Comparison of ENCODE assay signal across 8 cellular contexts in genomic region chr12:131894313-131894860, GRCh38. TPM values are rescaled to one million over a fixed set of nuclear protein-coding genes. Genes with fewer than 3 reads are reported as not detected.
DNase-seq lines count a peak whose midpoint lies in the region; ATAC-seq and TF ChIP-seq lines count a peak whose summit lies in the region.

Gene ULK1, plus strand, starts transcription at chr12:131894622. Its CDS starts 380 bp downstream, at chr12:131895002.

- H3K9me3 Mint-ChIP-seq in CD4-positive, CD25-positive, alpha-beta regulatory T cell: no peaks in the 10 kb centered on the region

- peak; percentile 86 to 91 (median 88) for DNase-seq in CD4-positive, CD25-positive, alpha-beta regulatory T cell
- DNase-seq in NCI-H748 treated with DMSO at 0.1 percent for 48 hours (lab: John Stamatoyannopoulos, UW): peak; percentile 92
- peak; percentile 89 for DNase-seq in activated CD4-positive, alpha-beta T cell treated with anti-CD3 and anti-CD28 coated beads, Interleukin-2, amount 50 U/mL, for 4 hours
- DNase-seq in dermis blood vessel endothelial cell: peak; percentile 92
- DNase-seq in right lobe of liver: peak; percentile 95 to 96 (median 95)
- peak; percentile 92 for DNase-seq in stimulated activated CD4-positive, alpha-beta T cell treated with anti-CD3 and anti-CD28 coated beads, Interleukin-4, amount 100 ng/mL, for 24 hours

- H3K4me1 Mint-ChIP-seq in CD4-positive, CD25-positive, alpha-beta regulatory T cell: peaks cover 0 to 28% (median 2%) of the 10 kb centered on the region in 4 donors

- TF ChIP-seq POLR2A in right lobe of liver (IDR thresholded peaks at IDR 0.05): peak; percentile 85

- no peaks in the 10 kb centered on the region for H3K9me3 ChIP-seq in CD4-positive, CD25-positive, alpha-beta regulatory T cell (ENCODE audit: control insufficient read depth in 2 of 2, low read length in 2 of 2)
- H3K9me3 ChIP-seq in right lobe of liver: no peaks in the 10 kb centered on the region

- H3K27ac ChIP-seq in CD4-positive, CD25-positive, alpha-beta regulatory T cell (ENCODE audit: insufficient read depth, low read length, poor library complexity, severe bottlenecking): peak within 1 kb of the TSS; percentile 61
- peak within 1 kb of the TSS; percentile 95 to 100 (median 100) for H3K27ac ChIP-seq in right lobe of liver

- no peaks in the 10 kb centered on the region for H3K27me3 ChIP-seq in CD4-positive, CD25-positive, alpha-beta regulatory T cell (ENCODE audit: control insufficient read depth, insufficient read depth, low read length)
- H3K27me3 ChIP-seq in right lobe of liver: no peaks in the 10 kb centered on the region

- H3K36me3 Mint-ChIP-seq in CD4-positive, CD25-positive, alpha-beta regulatory T cell: no peaks in the 10 kb centered on the region

- H3K4me1 ChIP-seq in CD4-positive, CD25-positive, alpha-beta regulatory T cell (ENCODE audit: control insufficient read depth, insufficient read depth, low read length, poor library complexity, severe bottlenecking): peaks cover 18% of the 10 kb centered on the region
- peaks cover 0 to 11% (median 4%) of the 10 kb centered on the region in 4 donors for H3K4me1 ChIP-seq in right lobe of liver

- no peak for TF ChIP-seq CTCF in right lobe of liver (IDR thresholded peaks at IDR 0.05)

- intact Hi-C loops in right lobe of liver (cut with DNase I): no loop called here

- no peaks in the 10 kb centered on the region for H3K27me3 Mint-ChIP-seq in CD4-positive, CD25-positive, alpha-beta regulatory T cell

- peak within 1 kb of the TSS; percentile 88 to 94 (median 93) for H3K4me3 Mint-ChIP-seq in CD4-positive, CD25-positive, alpha-beta regulatory T cell

- peak within 1 kb of the TSS; percentile 37 for H3K4me3 ChIP-seq in CD4-positive, CD25-positive, alpha-beta regulatory T cell (ENCODE audit: low read depth, low read length)
- H3K4me3 ChIP-seq in right lobe of liver: peak within 1 kb of the TSS; percentile 62 to 76 (median 67)

- ATAC-seq in CD4-positive, CD25-positive, alpha-beta regulatory T cell (ENCODE audit: low read depth in 2 of 2): peak; percentile 77 to 79
- peak; percentile 72 for ATAC-seq in GM19438 (IDR thresholded peaks at IDR 0.05; ENCODE audit: low read depth, unreplicated experiment)
- peak; percentile 75 for ATAC-seq in HG03565 (IDR thresholded peaks at IDR 0.05; ENCODE audit: unreplicated experiment)
- peak; percentile 68 to 81 (median 73) for ATAC-seq in right lobe of liver

- no peaks in the 10 kb centered on the region for H3K36me3 ChIP-seq in CD4-positive, CD25-positive, alpha-beta regulatory T cell (ENCODE audit: control insufficient read depth, insufficient read depth, low read length)
- no peaks in the 10 kb centered on the region for H3K36me3 ChIP-seq in right lobe of liver

- H3K27ac Mint-ChIP-seq in CD4-positive, CD25-positive, alpha-beta regulatory T cell: peak within 1 kb of the TSS in 2 of 3 donors; percentile 81 to 93

- WGBS in right lobe of liver (ENCODE audit: insufficient coverage, low coverage, low lambda C conversion rate, missing lambda C conversion rate): 4% methylated on average over 5 of the region's 64 CpGs

RNA-seq across cellular contexts. Expression of gene ULK1, which starts in this region (rescaled TPM):
- 90.0 TPM for total RNA-seq in CD4-positive, CD25-positive, alpha-beta regulatory T cell
- under 1 TPM; 0.20 to 0.48 (median 0.46) TPM for polyA plus RNA-seq in CD4-positive, CD25-positive, alpha-beta regulatory T cell
- total RNA-seq in dermis blood vessel endothelial cell (13.8 and 23.5 TPM in 2 replicates), right lobe of liver (10 to 100 TPM; 14.5 to 39.0 (median 20.5) TPM)

Comparison
In these comparisons a context has a peak if more than half of its experiments do, and no peak if none do; other contexts are left out.
1. Peak in every context shown above with its lines: DNase-seq, ATAC-seq, H3K4me3 ChIP-seq and H3K27ac ChIP-seq.